ENCODE assay signal across 21 cellular contexts in genomic region chr2:42897386-42897785, GRCh38.
DNase-seq lines count a peak whose midpoint lies in the region; ATAC-seq, FAIRE-seq and TF ChIP-seq lines count a peak whose summit lies in the region.
"Had no signal": no experiment of that assay in that cellular context is flagged by ENCODE, and none has a peak within 500 bp of the region (broad histone marks: within the 10 kb centered on the region; RNA-seq: fewer than 3 reads in every experiment).

No MANE protein-coding gene starts in this region.

- H3K27me3 Mint-ChIP-seq in astrocyte (ENCODE audit: low read depth, unreplicated experiment): no peaks in the 10 kb centered on the region

- H4K20me1 ChIP-seq in astrocyte (ENCODE audit: insufficient read depth, low read length): no peaks in the 10 kb centered on the region
- H4K20me1 ChIP-seq: BLaER1 treated with 17β-estradiol and CSF1 and Interleukin-3, amounts not matched to agents 10 nM and 100 nM had no signal

- H3K27me3 ChIP-seq in heart right ventricle: no peaks in the 10 kb centered on the region
- H3K27me3 ChIP-seq in astrocyte (ENCODE audit: insufficient read depth, low read length): no peaks in the 10 kb centered on the region
- H3K27me3 ChIP-seq in uterus: no peaks in the 10 kb centered on the region
- no peaks in the 10 kb centered on the region for H3K27me3 ChIP-seq in prostate gland (replicated peaks; ENCODE audit: insufficient read depth)
- H3K27me3 ChIP-seq in BE2C: no peaks in the 10 kb centered on the region
- H3K27me3 ChIP-seq: BLaER1 treated with 17β-estradiol and CSF1 and Interleukin-3, amounts not matched to agents 10 nM and 100 nM; brain microvascular endothelial cell; upper lobe of left lung had no signal

- FAIRE-seq in astrocyte (lab: Jason Lieb, UNC): no peak
- no peak for FAIRE-seq in kidney (lab: Jason Lieb, UNC)
- FAIRE-seq: GM18507 had no signal

- no peaks in the 10 kb centered on the region for H3K79me2 ChIP-seq in astrocyte (ENCODE audit: insufficient read depth, low read length)

- no peak overlapping the region for H2AFZ ChIP-seq in astrocyte (ENCODE audit: low read depth, low read length)

- H3K9me3 ChIP-seq in heart right ventricle: no peaks in the 10 kb centered on the region
- no peaks in the 10 kb centered on the region for H3K9me3 ChIP-seq in astrocyte (ENCODE audit: insufficient read depth, low read depth, low read length)
- no peaks in the 10 kb centered on the region for H3K9me3 ChIP-seq in kidney (ENCODE audit: control insufficient read depth in 1 of 2, low read length in 2 of 2)
- no peaks in the 10 kb centered on the region for H3K9me3 ChIP-seq in uterus
- no peaks in the 10 kb centered on the region for H3K9me3 ChIP-seq in prostate gland
- H3K9me3 ChIP-seq in BE2C: no peaks in the 10 kb centered on the region
- H3K9me3 ChIP-seq: BLaER1 treated with 17β-estradiol and CSF1 and Interleukin-3, amounts not matched to agents 10 nM and 100 nM; upper lobe of left lung had no signal

- H3K9ac ChIP-seq in astrocyte (ENCODE audit: low read length) (no peak overlapping the region), kidney (ENCODE audit: low read length in 2 of 2) (no peak overlapping the region)
- H3K9ac ChIP-seq: BLaER1 treated with 17β-estradiol and CSF1 and Interleukin-3, amounts not matched to agents 10 nM and 100 nM had no signal

- TF ChIP-seq POLR2A in uterus (IDR thresholded peaks at IDR 0.05): no peak
- no peak for TF ChIP-seq POLR2A in prostate gland (IDR thresholded peaks at IDR 0.05)

- TF ChIP-seq CTCF in heart right ventricle (IDR thresholded peaks at IDR 0.05): no peak
- TF ChIP-seq CTCF in astrocyte (IDR thresholded peaks at IDR 0.05; ENCODE audit: insufficient read depth, low read depth, low read length): no peak
- no peak for TF ChIP-seq CTCF in kidney (IDR thresholded peaks at IDR 0.05; ENCODE audit: borderline replicate concordance, extremely low read depth, insufficient read depth)
- TF ChIP-seq CTCF in uterus (IDR thresholded peaks at IDR 0.05): no peak
- no peak for TF ChIP-seq CTCF in prostate gland (IDR thresholded peaks at IDR 0.05)
- TF ChIP-seq CTCF in BE2C (IDR thresholded peaks at IDR 0.05; ENCODE audit: low read depth, low read length): no peak

- intact Hi-C loops in cardiac septum (cut with DNase I): no loop called here
- intact Hi-C loops in heart right ventricle (cut with DNase I): no loop called here
- intact Hi-C loops in kidney (cut with DNase I): no loop called here
- intact Hi-C loops in uterus (cut with DNase I; ENCODE audit: low total_unique reads): no loop called here
- intact Hi-C loops in prostate gland (cut with DNase I): no loop called here

- H3K27ac Mint-ChIP-seq in astrocyte (ENCODE audit: unreplicated experiment): peak overlapping the region; percentile 36
- H3K27ac Mint-ChIP-seq: H9 had no signal

- no peaks in the 10 kb centered on the region for H3K36me3 Mint-ChIP-seq in astrocyte (ENCODE audit: low read depth, unreplicated experiment)

- H3K9me3 Mint-ChIP-seq in astrocyte (ENCODE audit: unreplicated experiment): peaks cover 2% of the 10 kb centered on the region
- H3K9me3 Mint-ChIP-seq: activated T-cell treated with anti-CD3 and anti-CD28 coated beads, Interleukin-2, amount 50 U/mL, for 4 hours; H9 had no signal

- no peak overlapping the region for H3K27ac ChIP-seq in heart right ventricle
- no peak overlapping the region for H3K27ac ChIP-seq in astrocyte (ENCODE audit: low read depth, low read length)
- H3K27ac ChIP-seq in kidney (ENCODE audit: low read depth in 2 of 2, low read length in 2 of 2): peak overlapping the region; percentile 15 to 38
- H3K27ac ChIP-seq in uterus: peak overlapping the region; percentile 9 to 64
- H3K27ac ChIP-seq in prostate gland: no peak overlapping the region
- H3K27ac ChIP-seq: brain microvascular endothelial cell, upper lobe of left lung had no signal

- no peak for ATAC-seq in heart right ventricle
- ATAC-seq: left colon had no signal

- H3K36me3 ChIP-seq in heart right ventricle (no peaks in the 10 kb centered on the region), astrocyte (ENCODE audit: insufficient read depth, low read length) (no peaks in the 10 kb centered on the region), kidney (ENCODE audit: control insufficient read depth in 1 of 2, insufficient read depth in 2 of 2, low read length in 2 of 2) (no peaks in the 10 kb centered on the region), uterus (no peaks in the 10 kb centered on the region), prostate gland (no peaks in the 10 kb centered on the region), BE2C (no peaks in the 10 kb centered on the region)
- H3K36me3 ChIP-seq: BLaER1 treated with 17β-estradiol and CSF1 and Interleukin-3, amounts not matched to agents 10 nM and 100 nM; brain microvascular endothelial cell; upper lobe of left lung had no signal

- WGBS in heart right ventricle, 2 donors: 85 to 92% methylated on average over 2 of the region's 2 CpGs
- WGBS in prostate gland: 87% methylated on average over 2 of the region's 2 CpGs

- no peak overlapping the region for H3K4me3 Mint-ChIP-seq in astrocyte (ENCODE audit: unreplicated experiment)
- H3K4me3 Mint-ChIP-seq: activated T-cell treated with anti-CD3 and anti-CD28 coated beads, Interleukin-2, amount 50 U/mL, for 4 hours; H9 had no signal

- peaks cover 18% of the 10 kb centered on the region for H3K4me1 Mint-ChIP-seq in astrocyte (ENCODE audit: low read depth, unreplicated experiment)
- H3K4me1 Mint-ChIP-seq: H9 had no signal

- H3K4me1 ChIP-seq in heart right ventricle (peaks cover 0 to 18% (median 4%) of the 10 kb centered on the region in 9 donors), astrocyte (ENCODE audit: insufficient read depth, low read length) (peaks cover 13% of the 10 kb centered on the region), kidney (ENCODE audit: control insufficient read depth in 1 of 2, insufficient read depth in 1 of 2, low read depth in 1 of 2, low read length in 2 of 2) (peaks cover 7 to 14% of the 10 kb centered on the region in 2 donors), uterus (peaks cover 0 to 11% of the 10 kb centered on the region in 2 donors), prostate gland (replicated peaks) (no peaks in the 10 kb centered on the region), BE2C (no peaks in the 10 kb centered on the region; the same call in none of the 2 replicates)
- H3K4me1 ChIP-seq: upper lobe of left lung had no signal

- no peak overlapping the region for H3K4me3 ChIP-seq in heart right ventricle
- H3K4me3 ChIP-seq in astrocyte (ENCODE audit: insufficient read depth, low read depth, low read length): no peak overlapping the region
- H3K4me3 ChIP-seq in kidney (ENCODE audit: low read length in 2 of 2): no peak overlapping the region
- H3K4me3 ChIP-seq in uterus: no peak overlapping the region
- H3K4me3 ChIP-seq in prostate gland: no peak overlapping the region
- no peak overlapping the region for H3K4me3 ChIP-seq in BE2C (ENCODE audit: low read depth, low read length)
- H3K4me3 ChIP-seq: BLaER1 treated with 17β-estradiol and CSF1 and Interleukin-3, amounts not matched to agents 10 nM and 100 nM; upper lobe of left lung had no signal

- H3K4me2 ChIP-seq in astrocyte (ENCODE audit: low read length): no peak overlapping the region

- DNase-seq in cardiac septum (ENCODE audit: low spot score): peak; percentile 67
- no peak for DNase-seq in heart right ventricle
- no peak for DNase-seq in astrocyte (ENCODE audit: low read depth)
- no peak for DNase-seq in kidney
- DNase-seq in uterus: peak in 1 of 2 donors; percentile 12
- no peak for DNase-seq in prostate gland (ENCODE audit: low spot score)
- DNase-seq in OCI-M2 (lab: John Stamatoyannopoulos, UW; ENCODE audit: unreplicated experiment): no peak
- no peak for DNase-seq in BE2C
- DNase-seq: activated CD8-positive, alpha-beta memory T cell treated with anti-CD3 and anti-CD28 coated beads for 24 hours; activated T-cell treated with anti-CD3 and anti-CD28 coated beads, Interleukin-2, amount 50 U/mL, for 4 hours; COR-L47; DMS79 treated with DMSO at 0.1 percent for 48 hours; H9; left colon; NCI-H1105; NCI-H1930; NCI-H526 treated with DMSO at 0.1 percent for 48 hours; upper lobe of left lung had no signal

Comparison
In these comparisons a context has a peak if more than half of its experiments do, and no peak if none do; other contexts are left out.
1. H3K27ac ChIP-seq: peak in kidney (2 of 2) and uterus (2 of 2); none in heart right ventricle (0 of 10), astrocyte (single experiment) and prostate gland (0 of 2).